23 cellular contexts compared by ENCODE assay signal in the genomic region with DNA sequence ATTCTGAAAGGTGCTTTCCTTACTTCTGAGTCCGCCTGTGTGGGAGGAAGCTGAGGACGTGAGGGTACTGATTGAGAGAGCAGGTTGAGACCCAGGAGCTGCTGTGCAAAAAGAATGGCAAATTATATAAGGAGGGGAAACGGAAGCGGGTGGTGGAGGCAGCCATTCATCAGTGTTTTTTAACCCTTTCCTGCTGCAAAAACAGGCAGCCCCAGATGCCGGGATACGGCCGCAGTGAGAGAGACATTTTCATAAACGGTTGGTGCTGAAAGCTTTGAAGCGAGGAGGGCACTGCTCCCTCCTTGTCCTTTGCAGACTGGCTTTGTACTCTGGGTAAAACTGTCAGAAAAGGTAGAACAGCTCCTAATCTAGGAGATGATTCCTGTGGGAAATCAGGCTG. TPM values are rescaled to one million over a fixed set of nuclear protein-coding genes. Genes with fewer than 3 reads are reported as not detected.
DNase-seq lines count a peak whose midpoint lies in the region; ATAC-seq and TF ChIP-seq lines count a peak whose summit lies in the region.
"Had no signal": no experiment of that assay in that cellular context is flagged by ENCODE, and none has a peak within 500 bp of the region (broad histone marks: within the 10 kb centered on the region; RNA-seq: fewer than 3 reads in every experiment).

No MANE protein-coding gene starts in this region.

- no peak overlapping the region for H2AFZ ChIP-seq in mammary epithelial cell (ENCODE audit: low read depth, low read length)

- CTCF ChIA-PET in mammary epithelial cell (lab: Charles Lee; ENCODE audit: low non-redundant PET), result no interaction called here

- no peak for ATAC-seq in left ventricle myocardium superior
- ATAC-seq: T-helper 17 cell had no signal

- in situ Hi-C loops in mammary epithelial cell (cut with MboI; ENCODE audit: low sequenced_read_pairs in 2 of 2), result no loop called here

- H3K27me3 ChIP-seq in cardiac muscle cell, result no peaks in the 10 kb centered on the region
- no peaks in the 10 kb centered on the region for H3K27me3 ChIP-seq in mammary epithelial cell (ENCODE audit: insufficient read depth, low read length)
- no peaks in the 10 kb centered on the region for H3K27me3 ChIP-seq in sigmoid colon
- H3K27me3 ChIP-seq: right atrium auricular region, SJCRH30, transverse colon had no signal

- H4K20me1 ChIP-seq in mammary epithelial cell (ENCODE audit: insufficient read depth, low read length), result no peaks in the 10 kb centered on the region

- H3K36me3 ChIP-seq in cardiac muscle cell (no peaks in the 10 kb centered on the region), mammary epithelial cell (ENCODE audit: insufficient read depth, low read length) (no peaks in the 10 kb centered on the region), sigmoid colon (peaks cover 0 to 13% (median 0%) of the 10 kb centered on the region in 4 donors)
- H3K36me3 ChIP-seq: right atrium auricular region had no signal

- H3K4me1 ChIP-seq in cardiac muscle cell (ENCODE audit: low read depth) (peaks cover 15% of the 10 kb centered on the region), mammary epithelial cell (ENCODE audit: insufficient read depth, low read length) (no peaks in the 10 kb centered on the region), sigmoid colon (no peaks in the 10 kb centered on the region)
- H3K4me1 ChIP-seq: right atrium auricular region, SJCRH30, transverse colon had no signal

- TF ChIP-seq CTCF in cardiac muscle cell (IDR thresholded peaks at IDR 0.05; ENCODE audit: low read depth, low read length) (no peak), mammary epithelial cell (conservative IDR thresholded peaks at IDR 0.05 in 1 of 2, IDR thresholded peaks at IDR 0.05 in 1 of 2; ENCODE audit: extremely low read depth in 1 of 2, insufficient read depth in 1 of 2, low read depth in 1 of 2, low read length in 2 of 2) (no peak), sigmoid colon (IDR thresholded peaks at IDR 0.05) (no peak)

- no peak for TF ChIP-seq EP300 in sigmoid colon (IDR thresholded peaks at IDR 0.05)

- H3K27ac ChIP-seq in cardiac muscle cell (peak overlapping the region; percentile 31), mammary epithelial cell (ENCODE audit: insufficient read depth, low read depth, low read length) (no peak overlapping the region), sigmoid colon (no peak overlapping the region)
- H3K27ac ChIP-seq: right atrium auricular region, SJCRH30, transverse colon, WERI-Rb-1 had no signal

- no TSS peak for BruUV-seq in mammary epithelial cell (replicated peaks; lab: Mats Ljungman, UMichigan)

- dilution Hi-C loops in mammary epithelial cell (cut with HindIII; ENCODE audit: low sequenced_read_pairs), result no loop called here

- H3K79me2 ChIP-seq in mammary epithelial cell (ENCODE audit: insufficient read depth, low read length), result no peaks in the 10 kb centered on the region

- 70% methylated on average over 7 of the region's 9 CpGs for WGBS in mammary epithelial cell (ENCODE audit: low coverage, missing lambda C conversion rate)
- WGBS in sigmoid colon, 2 donors, result 44 to 83% methylated on average over 9 of the region's 9 CpGs

- H3K4me3 ChIP-seq in cardiac muscle cell, result no peak overlapping the region
- H3K4me3 ChIP-seq in mammary epithelial cell (replicated peaks in 1 of 3; ENCODE audit: insufficient read depth in 1 of 3, low read depth in 2 of 3, low read length in 3 of 3), result no peak overlapping the region
- no peak overlapping the region for H3K4me3 ChIP-seq in sigmoid colon
- H3K4me3 ChIP-seq: right atrium auricular region, SJCRH30, transverse colon had no signal

- peak in 1 of 2 donors; percentile 25 for DNase-seq in cardiac muscle cell (ENCODE audit: low read depth in 1 of 2, low spot score in 1 of 2)
- no peak for DNase-seq in left ventricle myocardium superior
- DNase-seq in NCI-H526 treated with DMSO at 0.1 percent for 48 hours (lab: John Stamatoyannopoulos, UW), result peak; percentile 62
- peak; percentile 33 for DNase-seq in islet precursor cell
- no peak for DNase-seq in mammary epithelial cell
- no peak for DNase-seq in NOMO-1 treated with dmso at 0.1 percent for 144 hours (lab: John Stamatoyannopoulos, UW; ENCODE audit: unreplicated experiment)
- DNase-seq in foreskin melanocyte, result no peak
- DNase-seq in sigmoid colon, result no peak
- DNase-seq: amygdala; DND-41; KBM-7; kidney glomerular epithelial cell; midbrain; MV-4-11; NCI-H2029 treated with DMSO at 0.1 percent for 48 hours; NCI-H69; occipital lobe; SJCRH30; stimulated activated naive B cell treated with anti-CD40 and anti-IgM and Interleukin-4, amounts not matched to agents 10 μg/mL and 1 μg/mL and 100 μg/mL, for 72 hours; T-helper 17 cell; transverse colon; WERI-Rb-1 had no signal

- intact Hi-C loops in left ventricle myocardium superior (cut with micrococcal nuclease) (no loop called here), mammary epithelial cell (cut with micrococcal nuclease) (no loop called here), sigmoid colon (cut with DNase I) (no loop called here)

- H3K9me3 ChIP-seq in cardiac muscle cell (ENCODE audit: low read depth), result no peaks in the 10 kb centered on the region
- H3K9me3 ChIP-seq in mammary epithelial cell (replicated peaks; ENCODE audit: insufficient read depth, low read length), result no peaks in the 10 kb centered on the region
- H3K9me3 ChIP-seq in sigmoid colon, result no peaks in the 10 kb centered on the region
- H3K9me3 ChIP-seq: right atrium auricular region, SJCRH30, transverse colon had no signal

- no peak overlapping the region for H3K9ac ChIP-seq in mammary epithelial cell (ENCODE audit: insufficient read depth, low read length)

- H3K4me2 ChIP-seq in mammary epithelial cell (ENCODE audit: insufficient read depth, low read depth, low read length), result no peak overlapping the region

- no peak for TF ChIP-seq POLR2A in sigmoid colon (IDR thresholded peaks at IDR 0.05)

RNA-seq across cellular contexts. Expression of a gene that starts 56.4 kb away (rescaled TPM):
- total RNA-seq in cardiac muscle cell, result 19.0 and 23.0 TPM in 2 replicates
- polyA plus RNA-seq in cardiac muscle cell, result 23.1 and 32.8 TPM in 2 replicates
- total RNA-seq in left ventricle myocardium superior, result 12.5 TPM
- 10 to 100 TPM; 18.0 to 24.3 TPM for total RNA-seq in mammary epithelial cell
- 20.4 TPM for polyA plus RNA-seq in mammary epithelial cell
- 25.5 TPM for polyA minus RNA-seq in mammary epithelial cell
- 10 to 100 TPM in 3 of 4 donors, 1 to 10 TPM in 1; 9.6 to 11.7 (median 11.0) TPM for total RNA-seq in sigmoid colon
- 10 to 100 TPM in 1 of 3 donors, 1 to 10 TPM in 2; 2.4 to 11.3 (median 4.4) TPM for polyA plus RNA-seq in sigmoid colon

RNA-seq across cellular contexts. Expression of a gene that starts 56.7 kb away (rescaled TPM):
- total RNA-seq in cardiac muscle cell (26.2 and 43.5 TPM in 2 replicates), left ventricle myocardium superior (65.3 TPM), mammary epithelial cell (10 to 100 TPM; 18.3 to 32.7 TPM), sigmoid colon (10 to 100 TPM; 27.2 to 31.9 (median 29.7) TPM)
- polyA plus RNA-seq in cardiac muscle cell (31.0 and 44.5 TPM in 2 replicates), mammary epithelial cell (17.0 TPM), sigmoid colon (10 to 100 TPM; 10.2 to 17.0 (median 12.3) TPM)
- polyA minus RNA-seq in mammary epithelial cell, result 25.0 TPM

Comparison
In these comparisons a context has a peak if more than half of its experiments do, and no peak if none do; other contexts are left out.
1. DNase-seq: peak in NCI-H526 treated with DMSO at 0.1 percent for 48 hours (single experiment) and islet precursor cell (single experiment); none in left ventricle myocardium superior (single experiment), mammary epithelial cell (single experiment), NOMO-1 treated with dmso at 0.1 percent for 144 hours (single experiment), foreskin melanocyte (single experiment) and sigmoid colon (single experiment).